ENCODE assay signal across 22 cellular contexts in genomic region chr12:25995906-25996305, GRCh38. TPM values are rescaled to one million over a fixed set of nuclear protein-coding genes. Genes with fewer than 3 reads are reported as not detected.
DNase-seq lines count a peak whose midpoint lies in the region; ATAC-seq and TF ChIP-seq lines count a peak whose summit lies in the region.
"Had no signal": no experiment of that assay in that cellular context is flagged by ENCODE, and none has a peak within 500 bp of the region (broad histone marks: within the 10 kb centered on the region; RNA-seq: fewer than 3 reads in every experiment).

No MANE protein-coding gene starts in this region.

- H3K36me3 Mint-ChIP-seq in HFFc6 (ENCODE audit: low read depth), result peaks cover 5% of the 10 kb centered on the region; the same call in 1 of the 2 replicates

- peaks cover 88% of the 10 kb centered on the region for H3K4me1 Mint-ChIP-seq in HFFc6 (ENCODE audit: low read depth)
- H3K4me1 Mint-ChIP-seq: B cell, IgD-negative memory B cell had no signal

- H3K79me2 ChIP-seq in smooth muscle cell (ENCODE audit: low read depth), result peaks cover 95% of the 10 kb centered on the region

- H3F3A ChIP-seq in smooth muscle cell (ENCODE audit: low read depth), result no peaks in the 10 kb centered on the region

- peaks cover 62% of the 10 kb centered on the region for H3K4me1 ChIP-seq in adipocyte (ENCODE audit: control insufficient read depth, insufficient read depth, low read length)
- peaks cover 57% of the 10 kb centered on the region for H3K4me1 ChIP-seq in smooth muscle cell (ENCODE audit: low read depth)
- peaks cover 24% of the 10 kb centered on the region for H3K4me1 ChIP-seq in body of pancreas
- H3K4me1 ChIP-seq: right lobe of liver had no signal

- 69% methylated on average over 2 of the region's 2 CpGs for WGBS in smooth muscle cell (ENCODE audit: low lambda C conversion rate)
- WGBS in body of pancreas, 2 donors, result 69 to 84% methylated on average over 2 of the region's 2 CpGs

- H3K27me3 ChIP-seq in adipocyte (replicated peaks; ENCODE audit: control insufficient read depth, insufficient read depth, low read length) (no peaks in the 10 kb centered on the region), smooth muscle cell (ENCODE audit: low read depth) (no peaks in the 10 kb centered on the region), body of pancreas (no peaks in the 10 kb centered on the region)
- H3K27me3 ChIP-seq: heart left ventricle, right lobe of liver, suprapubic skin had no signal

- H3K9ac ChIP-seq in adipocyte (ENCODE audit: low read length), result no peak overlapping the region
- no peak overlapping the region for H3K9ac ChIP-seq in smooth muscle cell (ENCODE audit: low read depth)

- no peak for ATAC-seq in body of pancreas
- ATAC-seq: heart left ventricle, right lobe of liver had no signal

- H4K20me1 ChIP-seq in smooth muscle cell (ENCODE audit: low read depth), result peaks cover 55% of the 10 kb centered on the region

- peak overlapping the region; percentile 61 for H3K4me3 Mint-ChIP-seq in HFFc6
- H3K4me3 Mint-ChIP-seq: B cell, IgD-negative memory B cell had no signal

- TF ChIP-seq POLR2A in body of pancreas (IDR thresholded peaks at IDR 0.05), result no peak

- H3K4me3 ChIP-seq in adipocyte (ENCODE audit: low read length), result no peak overlapping the region
- no peak overlapping the region for H3K4me3 ChIP-seq in smooth muscle cell
- H3K4me3 ChIP-seq in body of pancreas, result no peak overlapping the region
- H3K4me3 ChIP-seq: heart left ventricle, right lobe of liver, suprapubic skin had no signal

- no peak for TF ChIP-seq CTCF in HFFc6 (IDR thresholded peaks at IDR 0.05)
- TF ChIP-seq CTCF in smooth muscle cell (IDR thresholded peaks at IDR 0.05; ENCODE audit: borderline replicate concordance, insufficient read depth, poor library complexity, severe bottlenecking), result no peak
- TF ChIP-seq CTCF in body of pancreas (IDR thresholded peaks at IDR 0.05), result no peak

- H3K9me3 ChIP-seq in adipocyte (ENCODE audit: control insufficient read depth, low read length) (no peaks in the 10 kb centered on the region), smooth muscle cell (replicated peaks; ENCODE audit: low read depth) (no peaks in the 10 kb centered on the region), body of pancreas (no peaks in the 10 kb centered on the region)
- H3K9me3 ChIP-seq: heart left ventricle, right lobe of liver, suprapubic skin had no signal

- no peaks in the 10 kb centered on the region for H3K36me3 ChIP-seq in adipocyte (ENCODE audit: control insufficient read depth, insufficient read depth, low read length, severe bottlenecking)
- no peaks in the 10 kb centered on the region for H3K36me3 ChIP-seq in smooth muscle cell (ENCODE audit: low read depth)
- no peaks in the 10 kb centered on the region for H3K36me3 ChIP-seq in body of pancreas (replicated peaks in 1 of 2; ENCODE audit: insufficient read depth in 1 of 2, low read depth in 2 of 2)
- H3K36me3 ChIP-seq: heart left ventricle, right lobe of liver, suprapubic skin had no signal

- H3K4me2 ChIP-seq in smooth muscle cell, result peak overlapping the region; percentile 1

- H3K27me3 Mint-ChIP-seq in HFFc6 (ENCODE audit: insufficient read depth), result peaks cover 2% of the 10 kb centered on the region; the same call in 1 of the 2 replicates
- H3K27me3 Mint-ChIP-seq: B cell had no signal

- H3K9me3 Mint-ChIP-seq in HFFc6, result no peaks in the 10 kb centered on the region
- H3K9me3 Mint-ChIP-seq: IgD-negative memory B cell had no signal

- H2AFZ ChIP-seq in smooth muscle cell (ENCODE audit: low read depth), result no peak overlapping the region

- H3K27ac ChIP-seq in smooth muscle cell (ENCODE audit: low read depth) (peak overlapping the region; percentile 5), body of pancreas (peak overlapping the region in 1 of 4 donors; percentile 64)
- H3K27ac ChIP-seq: epithelial cell of prostate, right lobe of liver, suprapubic skin, VCaP had no signal

- H3K27ac Mint-ChIP-seq in HFFc6, result peak overlapping the region; percentile 91
- H3K27ac Mint-ChIP-seq: B cell, IgD-negative memory B cell had no signal

- DNase-seq in HFFc6 (peak; percentile 25), adipocyte (ENCODE audit: low read depth) (peak; percentile 27), glomerular visceral epithelial cell (ENCODE audit: extremely low spot score) (peak; percentile 47), smooth muscle cell (lab: John Stamatoyannopoulos, UW; ENCODE audit: unreplicated experiment) (no peak), NCI-H1417 (lab: John Stamatoyannopoulos, UW) (no peak), body of pancreas (no peak), T-helper 1 cell (no peak), NOMO-1 treated with DMSO at 0.1 percent for 48 hours (lab: John Stamatoyannopoulos, UW; ENCODE audit: unreplicated experiment) (no peak)
- DNase-seq: activated CD8-positive, alpha-beta memory T cell treated with anti-CD3 and anti-CD28 coated beads for 24 hours; amniotic stem cell; DMS153; heart left ventricle; islet precursor cell; NCI-H2029 treated with DMSO at 0.1 percent for 48 hours; NCI-H524; right lobe of liver; stimulated activated CD4-positive, alpha-beta T cell treated with anti-CD3 and anti-CD28 coated beads, Interleukin-2, amount 100 ng/mL, for 48 hours had no signal

- intact Hi-C loops in body of pancreas (cut with DNase I), result no loop called here

RNA-seq across cellular contexts. Expression of gene RASSF8, which starts 37.4 kb away (rescaled TPM):
- total RNA-seq in HFFc6 (2021; fragmentation: NEBNext Ultra II Directional; extraction: Animal tissue kit (Norgen Biotek cat#: 25700)), result 10 to 100 TPM; 61.7 to 84.5 (median 77.0) TPM
- total RNA-seq in smooth muscle cell, result 29.8 and 34.2 TPM in 2 replicates
- polyA plus RNA-seq in smooth muscle cell, result 9.8 and 15.5 TPM in 2 replicates
- total RNA-seq in body of pancreas, result 10 to 100 TPM; 15.8 to 19.1 TPM
- polyA plus RNA-seq: IgD-negative memory B cell had no signal

Comparison
In these comparisons a context has a peak if more than half of its experiments do, and no peak if none do; other contexts are left out.
1. DNase-seq: peak in HFFc6 (single experiment), adipocyte (single experiment) and glomerular visceral epithelial cell (single experiment); none in smooth muscle cell (single experiment), NCI-H1417 (0 of 3), body of pancreas (0 of 4), T-helper 1 cell (0 of 5) and NOMO-1 treated with DMSO at 0.1 percent for 48 hours (single experiment).